8 cellular contexts compared by ENCODE assay signal in genomic region chr6:35259194-35259945, GRCh38. TPM values are rescaled to one million over a fixed set of nuclear protein-coding genes. Genes with fewer than 3 reads are reported as not detected.
DNase-seq lines count a peak whose midpoint lies in the region; ATAC-seq lines count a peak whose summit lies in the region.

TSS of gene ZNF76 (plus strand) at chr6:35259735. CDS start at chr6:35281152, 21,417 bp downstream.

- H3K27me3 ChIP-seq in naive thymus-derived CD4-positive, alpha-beta T cell (ENCODE audit: control insufficient read depth in 2 of 2, insufficient read depth in 2 of 2, low read length in 2 of 2), result no peaks in the 10 kb centered on the region

- intact Hi-C loops in activated T-helper 1 cell treated with anti-CD3 and anti-CD28 coated beads, Interleukin-12 subunit alpha, Interleukin-12 subunit beta, Interleukin-2, Interleukin-4 antibody, amounts not matched to agents 30 ng/mL and 10 ng/mL and 1 ng/mL, durations not matched to agents 14 hours and 24 hours and 36 hours (cut with micrococcal nuclease), result loop anchor here (1.0 to 2.0 kb wide), 6 partner anchors 43 to 502 kb away; partner anchors contain the start of genes ANKS1A, FANCE, PPARD and RPL10A
- intact Hi-C loops in naive thymus-derived CD4-positive, alpha-beta T cell (cut with micrococcal nuclease), result loop anchor here (1.0 to 10.0 kb wide), 15 partner anchors 18 to 1471 kb away; partner anchors contain the start of genes ANKS1A (in 2 of the 2), FANCE (in 1 of the 2), HMGA1 (in 1 of the 2) and ILRUN (in 1 of the 2)

- CTCF ChIA-PET in naive thymus-derived CD4-positive, alpha-beta T cell (lab: Charles Lee), result interaction anchor here (0.6 to 1.6 kb wide), 6 partner anchors 13 to 698 kb away, joined by 3 to 5 read pairs (median 4); partner anchors contain the start of gene DEF6

- H3K9me3 Mint-ChIP-seq in activated T-helper 1 cell treated with anti-CD3 and anti-CD28 coated beads, Interleukin-12 subunit alpha, Interleukin-12 subunit beta, Interleukin-2, Interleukin-4 antibody, amounts not matched to agents 30 ng/mL and 10 ng/mL and 1 ng/mL, durations not matched to agents 14 hours and 24 hours and 36 hours, result no peaks in the 10 kb centered on the region
- H3K9me3 Mint-ChIP-seq in naive thymus-derived CD4-positive, alpha-beta T cell, result peaks cover 0 to 2% (median 0%) of the 10 kb centered on the region in 11 donors
- no peaks in the 10 kb centered on the region for H3K9me3 Mint-ChIP-seq in stimulated activated naive B cell treated with anti-CD40 and anti-IgM and Interleukin-4, amounts not matched to agents 10 μg/mL and 1 μg/mL and 100 μg/mL, for 72 hours

- peaks cover 40% of the 10 kb centered on the region for H3K4me1 Mint-ChIP-seq in activated T-helper 1 cell treated with anti-CD3 and anti-CD28 coated beads, Interleukin-12 subunit alpha, Interleukin-12 subunit beta, Interleukin-2, Interleukin-4 antibody, amounts not matched to agents 30 ng/mL and 10 ng/mL and 1 ng/mL, durations not matched to agents 14 hours and 24 hours and 36 hours (ENCODE audit: low read depth)
- peaks cover 37 to 64% (median 50%) of the 10 kb centered on the region in 7 donors for H3K4me1 Mint-ChIP-seq in naive thymus-derived CD4-positive, alpha-beta T cell
- H3K4me1 Mint-ChIP-seq in stimulated activated naive B cell treated with anti-CD40 and anti-IgM and Interleukin-4, amounts not matched to agents 10 μg/mL and 1 μg/mL and 100 μg/mL, for 72 hours, result peaks cover 39 to 51% of the 10 kb centered on the region in 2 donors

- POLR2A ChIA-PET in naive thymus-derived CD4-positive, alpha-beta T cell (lab: Charles Lee), result interaction anchor here (0.5 to 2.5 kb wide), 8 partner anchors 10 to 1337 kb away, joined by 3 to 8 read pairs (median 5); partner anchors contain the start of gene DEF6

- DNase-seq in DMS79 treated with DMSO at 0.1 percent for 48 hours (lab: John Stamatoyannopoulos, UW), result peak; percentile 95
- peak; percentile 84 to 90 for DNase-seq in Kasumi-1 (lab: John Stamatoyannopoulos, UW)
- DNase-seq in RPMI7951 (ENCODE audit: low read depth), result peak; percentile 94
- DNase-seq in activated T-helper 1 cell treated with anti-CD3 and anti-CD28 coated beads, Interleukin-12 subunit alpha, Interleukin-12 subunit beta, Interleukin-2, Interleukin-4 antibody, amounts not matched to agents 30 ng/mL and 10 ng/mL and 1 ng/mL, durations not matched to agents 14 hours and 24 hours and 36 hours (ENCODE audit: low spot score), result peak; percentile 87
- DNase-seq in fibroblast of gingiva (ENCODE audit: low read depth), result peak; percentile 95
- peak; percentile 89 to 93 (median 92) for DNase-seq in naive thymus-derived CD4-positive, alpha-beta T cell
- DNase-seq in stimulated activated naive B cell treated with anti-CD40 and anti-IgM and Interleukin-4, amounts not matched to agents 10 μg/mL and 1 μg/mL and 100 μg/mL, for 72 hours, result peak; percentile 89

- H3K36me3 Mint-ChIP-seq in activated T-helper 1 cell treated with anti-CD3 and anti-CD28 coated beads, Interleukin-12 subunit alpha, Interleukin-12 subunit beta, Interleukin-2, Interleukin-4 antibody, amounts not matched to agents 30 ng/mL and 10 ng/mL and 1 ng/mL, durations not matched to agents 14 hours and 24 hours and 36 hours (ENCODE audit: low read depth), result peaks cover 4% of the 10 kb centered on the region
- H3K36me3 Mint-ChIP-seq in naive thymus-derived CD4-positive, alpha-beta T cell, result peaks cover 0 to 6% (median 0%) of the 10 kb centered on the region in 5 donors
- peaks cover 5 to 15% of the 10 kb centered on the region in 2 donors for H3K36me3 Mint-ChIP-seq in stimulated activated naive B cell treated with anti-CD40 and anti-IgM and Interleukin-4, amounts not matched to agents 10 μg/mL and 1 μg/mL and 100 μg/mL, for 72 hours

- H3K4me3 Mint-ChIP-seq in activated T-helper 1 cell treated with anti-CD3 and anti-CD28 coated beads, Interleukin-12 subunit alpha, Interleukin-12 subunit beta, Interleukin-2, Interleukin-4 antibody, amounts not matched to agents 30 ng/mL and 10 ng/mL and 1 ng/mL, durations not matched to agents 14 hours and 24 hours and 36 hours, result peak within 1 kb of the TSS; percentile 96
- H3K4me3 Mint-ChIP-seq in naive thymus-derived CD4-positive, alpha-beta T cell, result peak within 1 kb of the TSS; percentile 85 to 99 (median 97)
- H3K4me3 Mint-ChIP-seq in stimulated activated naive B cell treated with anti-CD40 and anti-IgM and Interleukin-4, amounts not matched to agents 10 μg/mL and 1 μg/mL and 100 μg/mL, for 72 hours, result peak within 1 kb of the TSS; percentile 98 to 100

- peak; percentile 75 for ATAC-seq in GM21825 (IDR thresholded peaks at IDR 0.05; ENCODE audit: unreplicated experiment)
- ATAC-seq in naive thymus-derived CD4-positive, alpha-beta T cell, result peak; percentile 88
- ATAC-seq in stimulated activated naive B cell treated with anti-CD40 and anti-IgM and Interleukin-4, amounts not matched to agents 10 μg/mL and 1 μg/mL and 100 μg/mL, for 72 hours (replicated peaks), result peak; percentile 87 to 91

- peak within 1 kb of the TSS; percentile 65 for H3K4me3 ChIP-seq in naive thymus-derived CD4-positive, alpha-beta T cell (ENCODE audit: low read length)

- H3K27ac Mint-ChIP-seq in activated T-helper 1 cell treated with anti-CD3 and anti-CD28 coated beads, Interleukin-12 subunit alpha, Interleukin-12 subunit beta, Interleukin-2, Interleukin-4 antibody, amounts not matched to agents 30 ng/mL and 10 ng/mL and 1 ng/mL, durations not matched to agents 14 hours and 24 hours and 36 hours, result peak within 1 kb of the TSS; percentile 88
- H3K27ac Mint-ChIP-seq in naive thymus-derived CD4-positive, alpha-beta T cell, result peak within 1 kb of the TSS; percentile 89 to 99 (median 97)
- peak within 1 kb of the TSS; percentile 99 for H3K27ac Mint-ChIP-seq in stimulated activated naive B cell treated with anti-CD40 and anti-IgM and Interleukin-4, amounts not matched to agents 10 μg/mL and 1 μg/mL and 100 μg/mL, for 72 hours

- H3K36me3 ChIP-seq in naive thymus-derived CD4-positive, alpha-beta T cell (ENCODE audit: control insufficient read depth in 2 of 3, insufficient read depth in 3 of 3, low read length in 3 of 3), result peaks cover 0 to 9% (median 0%) of the 10 kb centered on the region in 3 experiments

- H3K27me3 Mint-ChIP-seq in activated T-helper 1 cell treated with anti-CD3 and anti-CD28 coated beads, Interleukin-12 subunit alpha, Interleukin-12 subunit beta, Interleukin-2, Interleukin-4 antibody, amounts not matched to agents 30 ng/mL and 10 ng/mL and 1 ng/mL, durations not matched to agents 14 hours and 24 hours and 36 hours (ENCODE audit: insufficient read depth), result no peaks in the 10 kb centered on the region
- H3K27me3 Mint-ChIP-seq in naive thymus-derived CD4-positive, alpha-beta T cell, result no peaks in the 10 kb centered on the region
- no peaks in the 10 kb centered on the region for H3K27me3 Mint-ChIP-seq in stimulated activated naive B cell treated with anti-CD40 and anti-IgM and Interleukin-4, amounts not matched to agents 10 μg/mL and 1 μg/mL and 100 μg/mL, for 72 hours

- peak within 1 kb of the TSS; percentile 95 for H3K27ac ChIP-seq in naive thymus-derived CD4-positive, alpha-beta T cell (ENCODE audit: low read depth, low read length)

- H3K4me1 ChIP-seq in naive thymus-derived CD4-positive, alpha-beta T cell (ENCODE audit: control insufficient read depth in 2 of 2, insufficient read depth in 2 of 2, low read length in 2 of 2), result peaks cover 15 to 17% of the 10 kb centered on the region in 2 donors

- no peaks in the 10 kb centered on the region for H3K9me3 ChIP-seq in naive thymus-derived CD4-positive, alpha-beta T cell (ENCODE audit: control insufficient read depth in 2 of 3, low read length in 3 of 3)

RNA-seq across cellular contexts. Expression of gene ZNF76, which starts in this region (rescaled TPM):
- 12.4 and 12.7 TPM in 2 replicates for total RNA-seq in RPMI7951 (2014; rRNA removed; shearing (Covaris generic))
- total RNA-seq in activated T-helper 1 cell treated with anti-CD3 and anti-CD28 coated beads, Interleukin-12 subunit alpha, Interleukin-12 subunit beta, Interleukin-2, Interleukin-4 antibody, amounts not matched to agents 30 ng/mL and 10 ng/mL and 1 ng/mL, durations not matched to agents 14 hours and 24 hours and 36 hours, result 32.8 and 33.1 TPM in 2 replicates
- total RNA-seq in naive thymus-derived CD4-positive, alpha-beta T cell, result 100 to 1,000 TPM in 2 of 5 experiments, 10 to 100 TPM in 3; 44.4 to 110 (median 77.2) TPM
- polyA plus RNA-seq in naive thymus-derived CD4-positive, alpha-beta T cell, result 10 to 100 TPM; 20.6 to 42.0 TPM

Comparison
In these comparisons a context has a peak if more than half of its experiments do, and no peak if none do; other contexts are left out.
1. Peak in every context shown above with its lines: DNase-seq, ATAC-seq, H3K4me3 ChIP-seq and H3K27ac ChIP-seq.